Comparison of ENCODE assay signal across 9 cellular contexts in the genomic region with DNA sequence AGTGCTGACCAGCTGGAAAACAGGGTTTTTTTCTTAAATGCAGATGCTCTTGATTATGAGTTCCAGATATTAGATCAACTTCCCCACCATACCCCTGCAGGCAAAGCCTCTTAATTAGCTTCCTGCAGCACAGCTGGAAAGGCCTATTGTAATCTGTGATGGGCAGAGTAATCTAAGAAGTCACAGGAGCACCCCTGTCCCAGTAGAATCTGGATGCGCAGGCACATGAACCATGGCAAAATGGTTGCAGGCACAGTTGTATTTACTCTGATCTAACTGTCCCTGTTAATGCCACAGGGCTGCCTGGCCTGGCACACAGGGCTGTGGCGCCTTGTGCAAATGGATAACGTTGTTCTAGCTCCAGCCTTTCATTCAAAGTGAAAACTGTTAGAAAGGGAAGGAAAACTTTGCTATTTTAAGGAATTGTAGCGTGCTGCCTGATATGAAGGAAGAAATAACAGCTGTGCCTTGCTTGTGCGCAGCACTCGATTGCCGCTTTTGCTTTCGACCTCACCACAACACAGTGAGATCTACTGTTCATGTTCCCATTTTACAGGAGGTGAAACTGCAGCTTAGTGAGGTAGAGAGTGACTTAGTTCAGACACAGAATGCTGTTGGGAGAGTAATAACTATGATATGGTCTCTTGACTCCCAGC. TPM values are rescaled to one million over a fixed set of nuclear protein-coding genes. Genes with fewer than 3 reads are reported as not detected.
DNase-seq lines count a peak whose midpoint lies in the region; ATAC-seq and TF ChIP-seq lines count a peak whose summit lies in the region.
"Had no signal": no experiment of that assay in that cellular context is flagged by ENCODE, and none has a peak within 500 bp of the region (broad histone marks: within the 10 kb centered on the region; RNA-seq: fewer than 3 reads in every experiment).

No MANE protein-coding gene starts in this region.

- no peak for TF ChIP-seq POLR2A in heart left ventricle (IDR thresholded peaks at IDR 0.05)

- H3K27me3 Mint-ChIP-seq in IgD-negative memory B cell (peaks cover 14% of the 10 kb centered on the region), type B pancreatic cell (peaks cover 72% of the 10 kb centered on the region)

- H3K9me3 Mint-ChIP-seq in IgD-negative memory B cell (peaks cover 0 to 3% (median 0%) of the 10 kb centered on the region in 3 donors), type B pancreatic cell (no peaks in the 10 kb centered on the region)

- H3K4me3 ChIP-seq in heart left ventricle (peak overlapping the region in 9 of 12 donors; percentile 51 to 86 (median 72)), fibroblast of mammary gland (ENCODE audit: control insufficient read depth, low read depth, low read length) (peak overlapping the region; percentile 70)

- peak overlapping the region in 10 of 12 donors; percentile 1 to 88 (median 60) for H3K27ac ChIP-seq in heart left ventricle

- H3K4me1 Mint-ChIP-seq in IgD-negative memory B cell, result peaks cover 20 to 34% (median 30%) of the 10 kb centered on the region in 3 donors
- peaks cover 43% of the 10 kb centered on the region for H3K4me1 Mint-ChIP-seq in type B pancreatic cell (ENCODE audit: unreplicated experiment)

- intact Hi-C loops in heart left ventricle (cut with DNase I), result loop anchor here in 1 of 10 donors (5.0 kb wide), 1 partner anchor 54 kb away; no protein-coding TSS in a partner anchor
- intact Hi-C loops in left cardiac atrium (cut with DNase I), result no loop called here

- peak overlapping the region in 3 of 4 donors; percentile 55 to 79 (median 55) for H3K4me3 Mint-ChIP-seq in IgD-negative memory B cell
- H3K4me3 Mint-ChIP-seq in type B pancreatic cell, result peak overlapping the region; percentile 81

- WGBS in heart left ventricle, 4 donors, result 49 to 57% (median 55%) methylated on average over 8 of the region's 8 CpGs

- H3K27ac Mint-ChIP-seq in IgD-negative memory B cell, result peak overlapping the region in 1 of 3 donors; percentile 20
- no peak overlapping the region for H3K27ac Mint-ChIP-seq in type B pancreatic cell

- H3K36me3 Mint-ChIP-seq in IgD-negative memory B cell, result no peaks in the 10 kb centered on the region
- peaks cover 15% of the 10 kb centered on the region for H3K36me3 Mint-ChIP-seq in type B pancreatic cell

- DNase-seq in heart left ventricle (no peak), left cardiac atrium (no peak), fibroblast of mammary gland (ENCODE audit: low read depth) (no peak), type B pancreatic cell (ENCODE audit: extremely low spot score, unreplicated experiment) (no peak), GDM1 (lab: John Stamatoyannopoulos, UW) (no peak), DMS79 treated with DMSO at 0.1 percent for 48 hours (lab: John Stamatoyannopoulos, UW) (no peak), UCSD-AML1 (lab: John Stamatoyannopoulos, UW; ENCODE audit: unreplicated experiment) (no peak)
- DNase-seq: stimulated activated CD8-positive, alpha-beta memory T cell treated with anti-CD3 and anti-CD28 coated beads, Interleukin-4, amount 100 ng/mL, for 48 hours had no signal

- TF ChIP-seq CTCF in heart left ventricle (IDR thresholded peaks at IDR 0.05), result no peak
- TF ChIP-seq CTCF in fibroblast of mammary gland (conservative IDR thresholded peaks at IDR 0.05; ENCODE audit: control insufficient read depth, insufficient read depth, low read depth, low read length), result no peak
- TF ChIP-seq CTCF in type B pancreatic cell (conservative IDR thresholded peaks at IDR 0.05), result no peak

- H3K27me3 ChIP-seq in heart left ventricle, result no peaks in the 10 kb centered on the region

- H3K36me3 ChIP-seq in heart left ventricle, result peaks cover 0 to 29% (median 9%) of the 10 kb centered on the region in 9 donors

- H3K4me1 ChIP-seq in heart left ventricle, result peaks cover 5 to 92% (median 52%) of the 10 kb centered on the region in 12 donors

- H3K9me3 ChIP-seq in heart left ventricle, result no peaks in the 10 kb centered on the region

- ATAC-seq in heart left ventricle, result peak in 1 of 4 donors; percentile 28
- no peak for ATAC-seq in left cardiac atrium

RNA-seq across cellular contexts. Expression of gene TGFBI, which starts 2.3 kb away (rescaled TPM):
- total RNA-seq in heart left ventricle, result 100 to 1,000 TPM in 2 of 9 donors, 10 to 100 TPM in 7; 31.8 to 206 (median 42.9) TPM
- polyA plus RNA-seq in heart left ventricle, result 10 to 100 TPM; 50.0 to 64.2 TPM
- 100 to 1,000 TPM in 1 of 2 donors, 10 to 100 TPM in 1; 79.7 to 130 TPM for total RNA-seq in left cardiac atrium
- polyA plus RNA-seq in IgD-negative memory B cell, result 7.1 TPM
- 71.4 and 302 TPM in 2 replicates for total RNA-seq in type B pancreatic cell (ENCODE audit: low replicate concordance)
